Comparison of ENCODE assay signal across 1 cellular context in genomic region chr2:43161650-43162542, GRCh38.
TF ChIP-seq lines count a peak whose summit lies in the region.

No MANE protein-coding gene starts in this region.

TF ChIP-seq in K562, 482 proteins besides CTCF, POLR2A, EP300 and RAD21 (continued from another document):
- no peak for TF ChIP-seq NR3C1 (CRISPR knock-in tag; IDR thresholded peaks at IDR 0.05)
- TF ChIP-seq PREB (CRISPR knock-in tag; IDR thresholded peaks at IDR 0.05), result no peak
- no peak for TF ChIP-seq BDP1 (IDR thresholded peaks at IDR 0.05; ENCODE audit: insufficient read depth, insufficient read length)
- no peak for TF ChIP-seq EGR1 (conservative IDR thresholded peaks at IDR 0.05)
